In the genomic region with DNA sequence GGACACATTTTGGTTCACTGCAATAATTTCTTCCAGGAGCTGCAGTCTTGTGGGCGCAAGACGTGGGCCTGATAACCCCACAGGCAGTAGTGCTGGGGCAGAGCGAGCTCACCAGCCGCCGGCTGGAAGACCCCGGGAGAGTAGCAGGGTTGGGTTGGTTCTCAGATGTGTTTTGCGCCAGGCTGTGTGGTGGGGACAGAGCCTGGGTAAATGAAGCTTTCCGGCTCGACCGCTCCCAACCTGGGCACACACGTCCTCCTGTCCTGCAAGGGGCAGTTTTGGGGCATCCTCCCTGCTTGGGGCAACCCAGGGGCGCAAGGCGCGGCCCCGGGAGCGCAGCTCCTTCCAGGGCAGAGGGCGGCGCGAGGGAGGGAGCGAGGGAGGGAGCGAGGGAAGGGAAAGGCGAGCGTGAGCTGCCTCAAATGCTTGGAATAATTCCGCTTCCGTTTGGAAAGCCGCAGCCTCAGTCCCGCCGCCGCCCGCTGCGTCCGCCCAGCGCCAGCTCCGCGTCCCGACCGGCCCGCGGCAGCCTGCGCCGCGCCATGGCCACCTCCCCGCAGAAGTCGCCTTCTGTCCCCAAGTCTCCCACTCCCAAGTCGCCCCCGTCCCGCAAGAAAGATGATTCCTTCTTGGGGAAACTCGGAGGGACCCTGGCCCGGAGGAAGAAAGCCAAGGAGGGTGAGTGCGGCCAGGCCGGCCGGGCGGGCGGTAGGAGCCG, we compare ENCODE assay signal across 8 cellular contexts. TPM values are rescaled to one million over a fixed set of nuclear protein-coding genes. Genes with fewer than 3 reads are reported as not detected.
DNase-seq lines count a peak whose midpoint lies in the region; ATAC-seq, FAIRE-seq and TF ChIP-seq lines count a peak whose summit lies in the region.

A gene with protein sequence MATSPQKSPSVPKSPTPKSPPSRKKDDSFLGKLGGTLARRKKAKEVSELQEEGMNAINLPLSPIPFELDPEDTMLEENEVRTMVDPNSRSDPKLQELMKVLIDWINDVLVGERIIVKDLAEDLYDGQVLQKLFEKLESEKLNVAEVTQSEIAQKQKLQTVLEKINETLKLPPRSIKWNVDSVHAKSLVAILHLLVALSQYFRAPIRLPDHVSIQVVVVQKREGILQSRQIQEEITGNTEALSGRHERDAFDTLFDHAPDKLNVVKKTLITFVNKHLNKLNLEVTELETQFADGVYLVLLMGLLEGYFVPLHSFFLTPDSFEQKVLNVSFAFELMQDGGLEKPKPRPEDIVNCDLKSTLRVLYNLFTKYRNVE (plus strand): TSS at position 466 of the 718 bp plus-strand sequence. CDS start 77 bp downstream, at position 543.

- H2AFZ ChIP-seq in keratinocyte (ENCODE audit: control insufficient read depth, low read length): peak within 1 kb of the TSS; percentile 78

- H3K27ac ChIP-seq in cingulate gyrus (ENCODE audit: low read depth, low read length) (peak within 1 kb of the TSS; percentile 77), keratinocyte (ENCODE audit: control insufficient read depth, insufficient read depth, low read length) (peak within 1 kb of the TSS; percentile 84), stomach (peak within 1 kb of the TSS; percentile 90 to 98 (median 97))

- peaks cover 27% of the 10 kb centered on the region for H3K79me2 ChIP-seq in keratinocyte (ENCODE audit: control insufficient read depth, insufficient read depth, low read length)

- no peak for TF ChIP-seq POLR2A in stomach (IDR thresholded peaks at IDR 0.05)

- FAIRE-seq in keratinocyte (lab: Jason Lieb, UNC): no peak

- H3K36me3 ChIP-seq in keratinocyte (ENCODE audit: control insufficient read depth in 2 of 2, extremely low read depth in 1 of 2, insufficient read depth in 2 of 2, low read length in 2 of 2) (peaks cover 0 to 3% of the 10 kb centered on the region in 2 experiments), stomach (peaks cover 0 to 4% (median 0%) of the 10 kb centered on the region in 4 donors)

- WGBS in stomach, 5 donors: 5 to 8% (median 6%) methylated on average over 25 to 54 of the region's 55 CpGs

- no peak for TF ChIP-seq EP300 in stomach (IDR thresholded peaks at IDR 0.05)

- H3K9me1 ChIP-seq in keratinocyte (ENCODE audit: control insufficient read depth, extremely low read depth, insufficient read depth, low read length): no peaks in the 10 kb centered on the region

- DNase-seq in EH (ENCODE audit: low read depth) (peak; percentile 93), NCI-H526 treated with DMSO at 0.1 percent for 48 hours (lab: John Stamatoyannopoulos, UW) (peak; percentile 55), keratinocyte (ENCODE audit: low read depth, low spot score) (no peak), stomach (peak; percentile 72), NCI-H128 (lab: John Stamatoyannopoulos, UW; ENCODE audit: unreplicated experiment) (no peak)

- no peak for TF ChIP-seq CTCF in keratinocyte (optimal IDR thresholded peaks at IDR 0.05 in 1 of 3, IDR thresholded peaks at IDR 0.05 in 1 of 3, conservative IDR thresholded peaks at IDR 0.05 in 1 of 3; ENCODE audit: extremely low read depth in 1 of 3, insufficient read depth in 2 of 3, low read length in 3 of 3)
- no peak for TF ChIP-seq CTCF in stomach (IDR thresholded peaks at IDR 0.05)

- H4K20me1 ChIP-seq in keratinocyte (ENCODE audit: control insufficient read depth, extremely low read depth, insufficient read depth, low read length): peaks cover 3% of the 10 kb centered on the region

- H3K4me1 ChIP-seq in keratinocyte (ENCODE audit: control insufficient read depth, extremely low read depth, insufficient read depth, low read length) (peaks cover 23% of the 10 kb centered on the region), stomach (peaks cover 4 to 45% (median 32%) of the 10 kb centered on the region in 4 donors)

- peak within 1 kb of the TSS; percentile 83 for H3K4me2 ChIP-seq in keratinocyte (ENCODE audit: control insufficient read depth, extremely low read depth, insufficient read depth, low read depth, low read length)

- dilution Hi-C loops in keratinocyte (cut with MboI; ENCODE audit: extremely low pct_ligation_motif_present, low sequenced_read_pairs): no loop called here

- ATAC-seq in HG03521 (IDR thresholded peaks at IDR 0.05; ENCODE audit: unreplicated experiment): no peak
- no peak for ATAC-seq in HG02981 (IDR thresholded peaks at IDR 0.05; ENCODE audit: unreplicated experiment)

- peak within 1 kb of the TSS; percentile 82 for H3K9ac ChIP-seq in keratinocyte (ENCODE audit: control insufficient read depth, extremely low read depth, insufficient read depth, low read length)

- H3K27me3 ChIP-seq in keratinocyte (ENCODE audit: control insufficient read depth, extremely low read depth, insufficient read depth, low read length) (no peaks in the 10 kb centered on the region), stomach (peaks cover 0 to 12% (median 0%) of the 10 kb centered on the region in 3 donors)

- H3K9me3 ChIP-seq in keratinocyte (ENCODE audit: control insufficient read depth, low read depth, low read length): no peaks in the 10 kb centered on the region
- no peaks in the 10 kb centered on the region for H3K9me3 ChIP-seq in stomach

- intact Hi-C loops in stomach (cut with DNase I; ENCODE audit: low total_unique reads): no loop called here

- H3K4me3 ChIP-seq in keratinocyte (ENCODE audit: control insufficient read depth in 2 of 3, extremely low read depth in 1 of 3, insufficient read depth in 2 of 3, low read depth in 1 of 3, low read length in 3 of 3) (peak within 1 kb of the TSS; percentile 45 to 78 (median 73)), stomach (peak within 1 kb of the TSS; percentile 49 to 69 (median 56))

RNA-seq across cellular contexts. Expression of the gene that starts here (rescaled TPM):
- polyA plus RNA-seq in keratinocyte (21.1 to 47.8 TPM (median 28.9 TPM) in 3 replicates), stomach (10 to 100 TPM; 18.8 to 31.5 (median 26.3) TPM)
- polyA plus RNA-seq in keratinocyte (2011; ENCODE audit: low read depth): 19.1 TPM
- 37.9 and 50.8 TPM in 2 replicates for polyA plus RNA-seq in keratinocyte (2011; cell fraction: cytosol; rRNA removed)
- 28.1 and 28.2 TPM in 2 replicates for polyA plus RNA-seq in keratinocyte (2011; cell fraction: nucleus; rRNA removed)
- polyA plus RNA-seq in keratinocyte (2012; ENCODE audit: low replicate concordance): 18.1 and 37.9 TPM in 2 replicates
- 32.1 to 41.8 TPM (median 37.0 TPM) in 3 replicates for polyA minus RNA-seq in keratinocyte
- 27.6 TPM for polyA minus RNA-seq in keratinocyte (2011; cell fraction: cytosol; rRNA and poly(A)+ RNA removed)
- polyA minus RNA-seq in keratinocyte (2011; cell fraction: nucleus; rRNA and poly(A)+ RNA removed): 16.5 and 37.0 TPM in 2 replicates
- total RNA-seq in stomach: 100 to 1,000 TPM in 1 of 5 donors, 10 to 100 TPM in 4; 42.9 to 116 (median 54.8) TPM

Comparison
In these comparisons a context has a peak if more than half of its experiments do, and no peak if none do; other contexts are left out.
1. DNase-seq: peak in EH (single experiment), NCI-H526 treated with DMSO at 0.1 percent for 48 hours (single experiment) and stomach (single experiment); none in keratinocyte (single experiment) and NCI-H128 (single experiment).
2. Peak in every context shown above with its lines, with median percentiles within 50 percentile points of each other: H3K27ac ChIP-seq.